In the genomic region with DNA sequence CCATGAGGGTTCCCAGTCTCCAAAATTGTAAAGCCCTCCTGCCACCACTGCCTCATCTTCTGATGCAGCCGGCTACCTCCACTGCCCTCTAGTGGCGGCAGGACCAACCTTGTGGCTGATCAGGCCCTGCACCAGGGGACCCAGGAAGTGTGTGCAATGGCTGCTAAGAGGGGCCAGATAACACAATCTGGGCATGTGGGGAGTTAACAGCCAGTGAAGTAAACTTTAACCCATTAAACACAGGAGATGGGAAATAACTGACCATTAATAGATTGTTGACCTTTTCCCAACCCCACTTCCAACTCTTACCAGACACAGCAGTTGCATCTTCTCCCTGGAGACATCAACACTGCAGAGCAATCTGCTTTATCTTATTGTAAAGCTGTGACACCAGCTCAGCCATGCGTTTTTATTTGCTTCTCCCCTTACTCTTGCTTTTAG, we compare ENCODE assay signal across 7 cellular contexts.
DNase-seq lines count a peak whose midpoint lies in the region; ATAC-seq and TF ChIP-seq lines count a peak whose summit lies in the region.

No MANE protein-coding gene starts in this region.

- POLR2A ChIA-PET in GM10248 (lab: Yijun Ruan, JAX), result no interaction called here
- POLR2A ChIA-PET in activated naive CD8-positive, alpha-beta T cell treated with anti-CD3 and anti-CD28 coated beads, Interleukin-2, amount 10 ng/mL, durations not matched to agents 7 days and 5 days (lab: Charles Lee), result no interaction called here

- H3K9me3 Mint-ChIP-seq in activated naive CD8-positive, alpha-beta T cell treated with anti-CD3 and anti-CD28 coated beads, Interleukin-2, amount 10 ng/mL, durations not matched to agents 7 days and 5 days, result no peaks in the 10 kb centered on the region

- CTCF ChIA-PET in GM10248 (lab: Yijun Ruan, JAX), result interaction anchor here (0.8 to 1.1 kb wide), 5 partner anchors 10 to 254 kb away, joined by 3 to 8 read pairs (median 3); no protein-coding TSS in a partner anchor

- no peak overlapping the region for H3K27ac Mint-ChIP-seq in activated naive CD8-positive, alpha-beta T cell treated with anti-CD3 and anti-CD28 coated beads, Interleukin-2, amount 10 ng/mL, durations not matched to agents 7 days and 5 days

- no peaks in the 10 kb centered on the region for H3K36me3 Mint-ChIP-seq in activated naive CD8-positive, alpha-beta T cell treated with anti-CD3 and anti-CD28 coated beads, Interleukin-2, amount 10 ng/mL, durations not matched to agents 7 days and 5 days

- H3K4me3 Mint-ChIP-seq in activated naive CD8-positive, alpha-beta T cell treated with anti-CD3 and anti-CD28 coated beads, Interleukin-2, amount 10 ng/mL, durations not matched to agents 7 days and 5 days, result no peak overlapping the region

- peaks cover 11% of the 10 kb centered on the region for H3K27me3 Mint-ChIP-seq in activated naive CD8-positive, alpha-beta T cell treated with anti-CD3 and anti-CD28 coated beads, Interleukin-2, amount 10 ng/mL, durations not matched to agents 7 days and 5 days

- TF ChIP-seq CTCF in GM10248 (IDR thresholded peaks at IDR 0.05; ENCODE audit: control extremely low read depth, extremely low read depth, low read depth, missing control alignments), result peak; percentile 86

- peaks cover 1% of the 10 kb centered on the region for H3K4me1 Mint-ChIP-seq in activated naive CD8-positive, alpha-beta T cell treated with anti-CD3 and anti-CD28 coated beads, Interleukin-2, amount 10 ng/mL, durations not matched to agents 7 days and 5 days

- ATAC-seq in GM21529 (IDR thresholded peaks at IDR 0.05; ENCODE audit: unreplicated experiment), result peak; percentile 99
- ATAC-seq in activated naive CD8-positive, alpha-beta T cell treated with anti-CD3 and anti-CD28 coated beads, Interleukin-2, amount 10 ng/mL, durations not matched to agents 7 days and 5 days (ENCODE audit: low read depth), result peak; percentile 94

- in situ Hi-C loops in SK-MEL-5 (cut with HindIII; ENCODE audit: low pct_unique_long_range_greater_than_20kb, low sequenced_read_pairs), result no loop called here

- peak; percentile 67 for DNase-seq in GM10248 (ENCODE audit: extremely low spot score)
- DNase-seq in HT1080 (ENCODE audit: low read depth), result peak; percentile 40
- DNase-seq in SK-MEL-5 (ENCODE audit: low read depth, low spot score), result peak; percentile 69
- DNase-seq in activated naive CD8-positive, alpha-beta T cell treated with anti-CD3 and anti-CD28 coated beads, Interleukin-2, amount 10 ng/mL, durations not matched to agents 7 days and 5 days, result peak; percentile 69
- DNase-seq in iris pigment epithelial cell (ENCODE audit: low read depth), result peak; percentile 40
- peak; percentile 16 to 62 (median 20) for DNase-seq in stimulated activated CD4-positive, alpha-beta T cell treated with anti-CD3 and anti-CD28 coated beads, TNF-alpha, amount 100 ng/mL, for 24 hours (ENCODE audit: low read depth in 3 of 3)

Comparison
In these comparisons a context has a peak if more than half of its experiments do, and no peak if none do; other contexts are left out.
1. Peak in every context shown above with its lines: DNase-seq and ATAC-seq.